Comparison of ENCODE assay signal across 27 cellular contexts in the genomic region with DNA sequence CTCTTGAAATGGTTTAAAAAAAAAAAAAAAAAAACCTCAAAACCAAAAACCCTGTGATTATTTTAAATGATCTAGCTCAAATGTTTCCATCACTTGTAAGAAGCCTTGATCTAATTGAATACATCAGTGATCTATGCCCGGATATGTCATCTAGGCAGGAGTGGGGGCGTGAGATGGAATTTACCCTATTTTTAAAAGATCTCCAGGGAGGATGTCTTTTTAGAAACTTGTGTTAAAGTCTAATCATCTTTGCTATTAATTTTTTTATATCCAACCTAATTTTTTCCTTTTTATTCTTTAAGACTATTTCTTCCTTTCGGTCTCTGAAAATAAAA.
DNase-seq lines count a peak whose midpoint lies in the region; ATAC-seq, FAIRE-seq and TF ChIP-seq lines count a peak whose summit lies in the region.
"Had no signal": no experiment of that assay in that cellular context is flagged by ENCODE, and none has a peak within 500 bp of the region (broad histone marks: within the 10 kb centered on the region; RNA-seq: fewer than 3 reads in every experiment).

No MANE protein-coding gene starts in this region.

- peak; percentile 14 for FAIRE-seq in GM19239 (lab: Jason Lieb, UNC)
- FAIRE-seq: frontal cortex, G401.6 had no signal

- no peaks in the 10 kb centered on the region for H3K9me3 ChIP-seq in gastroesophageal sphincter
- H3K9me3 ChIP-seq: Caco-2, thyroid gland had no signal

- peak overlapping the region; percentile 20 for H3K27ac ChIP-seq in angular gyrus (ENCODE audit: low read depth, low read length)
- H3K27ac ChIP-seq in gastroesophageal sphincter = peak overlapping the region; percentile 44 to 97 (median 76)
- H3K27ac ChIP-seq in temporal lobe (ENCODE audit: low read depth, low read length) = peak overlapping the region; percentile 40
- H3K27ac ChIP-seq: GM23248 had no signal

- no peak overlapping the region for H3K4me3 ChIP-seq in gastroesophageal sphincter
- H3K4me3 ChIP-seq: GM23248, thyroid gland had no signal

- H3K27me3 ChIP-seq in gastroesophageal sphincter = no peaks in the 10 kb centered on the region
- H3K27me3 ChIP-seq: thyroid gland had no signal

- peaks cover 0 to 88% of the 10 kb centered on the region in 2 donors for H3K36me3 ChIP-seq in gastroesophageal sphincter
- H3K36me3 ChIP-seq: thyroid gland had no signal

- no peak for TF ChIP-seq EP300 in gastroesophageal sphincter (IDR thresholded peaks at IDR 0.05)

- ATAC-seq in gastroesophageal sphincter (no peak), GM18861 (IDR thresholded peaks at IDR 0.05; ENCODE audit: unreplicated experiment) (no peak), GM18870 (IDR thresholded peaks at IDR 0.05; ENCODE audit: unreplicated experiment) (no peak)
- ATAC-seq: natural killer cell treated with Interleukin-12 subunit alpha and Interleukin-12 subunit beta and Interleukin-15 and Interleukin-18, amount 100 ng/mL, for 72 hours; T-helper 17 cell had no signal

- peaks cover 22 to 100% (median 47%) of the 10 kb centered on the region in 3 donors for H3K4me1 ChIP-seq in gastroesophageal sphincter
- H3K4me1 ChIP-seq: Caco-2 had no signal

- no peak for TF ChIP-seq POLR2A in gastroesophageal sphincter (IDR thresholded peaks at IDR 0.05)

- 68 to 73% methylated on average over 3 of the region's 3 CpGs for WGBS in gastroesophageal sphincter (ENCODE audit: low coverage in 1 of 2), 2 donors

- TF ChIP-seq CTCF in gastroesophageal sphincter (IDR thresholded peaks at IDR 0.05) = no peak

- DNase-seq in GM19239 (ENCODE audit: insufficient read length, low spot score) = no peak
- no peak for DNase-seq in LoVo (ENCODE audit: low spot score)
- no peak for DNase-seq in hepatic stellate cell (ENCODE audit: low spot score)
- DNase-seq: activated gamma-delta T cell treated with Interleukin-2 at 50 U/mL for 16 hours; activated naive CD8-positive, alpha-beta T cell treated with anti-CD3 and anti-CD28 coated beads, Interleukin-2, amount 10 ng/mL, durations not matched to agents 7 days and 5 days; activated T-cell treated with anti-CD3 and anti-CD28 coated beads, Interleukin-2, amount 50 U/mL, for 24 hours; DMS79; left cardiac atrium; NCI-H1105 treated with DMSO at 0.1 percent for 48 hours; NCI-H2029; NCI-H510A treated with DMSO at 0.1 percent for 48 hours; OCI-M1; retina; stimulated activated CD4-positive, alpha-beta T cell treated with anti-CD3 and anti-CD28 coated beads, Interleukin-1b, Interleukin-23, amount 100 ng/mL, for 48 hours; stimulated activated naive CD4-positive, alpha-beta T cell treated with Interleukin-2 at 50 U/mL for 16 hours; T-helper 17 cell had no signal

Comparison
In these comparisons a context has a peak if more than half of its experiments do, and no peak if none do; other contexts are left out.
1. H3K27ac ChIP-seq: peak in every context shown above with its lines; median percentile 76 in gastroesophageal sphincter; 40 in temporal lobe; 20 in angular gyrus.